11 cellular contexts compared by ENCODE assay signal in genomic region chr15:94671845-94672524, GRCh38.
DNase-seq lines count a peak whose midpoint lies in the region; ATAC-seq and TF ChIP-seq lines count a peak whose summit lies in the region.
"Had no signal": no experiment of that assay in that cellular context is flagged by ENCODE, and none has a peak within 500 bp of the region (broad histone marks: within the 10 kb centered on the region; RNA-seq: fewer than 3 reads in every experiment).

No MANE protein-coding gene starts in this region.

- H3K9me3 Mint-ChIP-seq in natural killer cell treated with Interleukin-12 subunit alpha and Interleukin-12 subunit beta and Interleukin-15 and Interleukin-18, amount 100 ng/mL, for 72 hours, result no peaks in the 10 kb centered on the region

- no peak overlapping the region for H3K27ac Mint-ChIP-seq in natural killer cell treated with Interleukin-12 subunit alpha and Interleukin-12 subunit beta and Interleukin-15 and Interleukin-18, amount 100 ng/mL, for 72 hours

- peak; percentile 19 for TF ChIP-seq CTCF in retinal pigment epithelial cell (conservative IDR thresholded peaks at IDR 0.05; ENCODE audit: low read depth, low read length)

- peaks cover 0 to 9% of the 10 kb centered on the region in 2 donors for H3K4me1 Mint-ChIP-seq in natural killer cell treated with Interleukin-12 subunit alpha and Interleukin-12 subunit beta and Interleukin-15 and Interleukin-18, amount 100 ng/mL, for 72 hours (ENCODE audit: low read depth in 2 of 2)

- no peaks in the 10 kb centered on the region for H3K36me3 Mint-ChIP-seq in natural killer cell treated with Interleukin-12 subunit alpha and Interleukin-12 subunit beta and Interleukin-15 and Interleukin-18, amount 100 ng/mL, for 72 hours

- DNase-seq in HCEC 1CT (peak; percentile 11), UCSD-AML1 (lab: John Stamatoyannopoulos, UW; ENCODE audit: unreplicated experiment) (peak; percentile 17), iPS DF 4.7 (ENCODE audit: extremely low read depth, low spot score) (peak; percentile 30), retinal pigment epithelial cell (ENCODE audit: low read depth) (no peak), LoVo (ENCODE audit: low spot score) (no peak)
- DNase-seq in natural killer cell treated with Interleukin-12 subunit alpha and Interleukin-12 subunit beta and Interleukin-15 and Interleukin-18, amount 100 ng/mL, for 72 hours (ENCODE audit: low spot score), result no peak
- DNase-seq: DND-41, kidney glomerular epithelial cell, NCI-H510A treated with DMSO at 0.1 percent for 48 hours had no signal

- ATAC-seq in HG03342 (IDR thresholded peaks at IDR 0.05; ENCODE audit: unreplicated experiment), result no peak
- ATAC-seq in natural killer cell treated with Interleukin-12 subunit alpha and Interleukin-12 subunit beta and Interleukin-15 and Interleukin-18, amount 100 ng/mL, for 72 hours, result no peak
- ATAC-seq in HG03159 (IDR thresholded peaks at IDR 0.05; ENCODE audit: unreplicated experiment), result no peak

- peaks cover 20 to 36% of the 10 kb centered on the region in 2 donors for H3K27me3 Mint-ChIP-seq in natural killer cell treated with Interleukin-12 subunit alpha and Interleukin-12 subunit beta and Interleukin-15 and Interleukin-18, amount 100 ng/mL, for 72 hours

- H3K4me3 Mint-ChIP-seq in natural killer cell treated with Interleukin-12 subunit alpha and Interleukin-12 subunit beta and Interleukin-15 and Interleukin-18, amount 100 ng/mL, for 72 hours, result no peak overlapping the region

- peak overlapping the region; percentile 23 for H3K4me3 ChIP-seq in retinal pigment epithelial cell (ENCODE audit: low read length)

Comparison
In these comparisons a context has a peak if more than half of its experiments do, and no peak if none do; other contexts are left out.
1. DNase-seq: peak in HCEC 1CT (single experiment), UCSD-AML1 (single experiment) and iPS DF 4.7 (single experiment); none in retinal pigment epithelial cell (single experiment), LoVo (single experiment) and natural killer cell treated with Interleukin-12 subunit alpha and Interleukin-12 subunit beta and Interleukin-15 and Interleukin-18, amount 100 ng/mL, for 72 hours (single experiment).